ENCODE assay signal across 1 cellular context in genomic region chr12:7282844-7283243, GRCh38.
TF ChIP-seq lines count a peak whose summit lies in the region.

No MANE protein-coding gene starts in this region.

TF ChIP-seq in GM23338, 12 proteins besides CTCF, POLR2A, EP300 and RAD21 (continued from another document):
- TF ChIP-seq ZNF462 (CRISPR knock-in tag; IDR thresholded peaks at IDR 0.05): no peak
- no peak for TF ChIP-seq NANOG (IDR thresholded peaks at IDR 0.05; ENCODE audit: borderline replicate concordance)
- TF ChIP-seq JUNB (IDR thresholded peaks at IDR 0.05; ENCODE audit: unreplicated experiment): no peak
- TF ChIP-seq, protein P1, sequence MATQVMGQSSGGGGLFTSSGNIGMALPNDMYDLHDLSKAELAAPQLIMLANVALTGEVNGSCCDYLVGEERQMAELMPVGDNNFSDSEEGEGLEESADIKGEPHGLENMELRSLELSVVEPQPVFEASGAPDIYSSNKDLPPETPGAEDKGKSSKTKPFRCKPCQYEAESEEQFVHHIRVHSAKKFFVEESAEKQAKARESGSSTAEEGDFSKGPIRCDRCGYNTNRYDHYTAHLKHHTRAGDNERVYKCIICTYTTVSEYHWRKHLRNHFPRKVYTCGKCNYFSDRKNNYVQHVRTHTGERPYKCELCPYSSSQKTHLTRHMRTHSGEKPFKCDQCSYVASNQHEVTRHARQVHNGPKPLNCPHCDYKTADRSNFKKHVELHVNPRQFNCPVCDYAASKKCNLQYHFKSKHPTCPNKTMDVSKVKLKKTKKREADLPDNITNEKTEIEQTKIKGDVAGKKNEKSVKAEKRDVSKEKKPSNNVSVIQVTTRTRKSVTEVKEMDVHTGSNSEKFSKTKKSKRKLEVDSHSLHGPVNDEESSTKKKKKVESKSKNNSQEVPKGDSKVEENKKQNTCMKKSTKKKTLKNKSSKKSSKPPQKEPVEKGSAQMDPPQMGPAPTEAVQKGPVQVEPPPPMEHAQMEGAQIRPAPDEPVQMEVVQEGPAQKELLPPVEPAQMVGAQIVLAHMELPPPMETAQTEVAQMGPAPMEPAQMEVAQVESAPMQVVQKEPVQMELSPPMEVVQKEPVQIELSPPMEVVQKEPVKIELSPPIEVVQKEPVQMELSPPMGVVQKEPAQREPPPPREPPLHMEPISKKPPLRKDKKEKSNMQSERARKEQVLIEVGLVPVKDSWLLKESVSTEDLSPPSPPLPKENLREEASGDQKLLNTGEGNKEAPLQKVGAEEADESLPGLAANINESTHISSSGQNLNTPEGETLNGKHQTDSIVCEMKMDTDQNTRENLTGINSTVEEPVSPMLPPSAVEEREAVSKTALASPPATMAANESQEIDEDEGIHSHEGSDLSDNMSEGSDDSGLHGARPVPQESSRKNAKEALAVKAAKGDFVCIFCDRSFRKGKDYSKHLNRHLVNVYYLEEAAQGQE (IDR thresholded peaks at IDR 0.05; ENCODE audit: unreplicated experiment): no peak
- no peak for TF ChIP-seq EZH2 (IDR thresholded peaks at IDR 0.05; ENCODE audit: low read depth, unreplicated experiment)
